ENCODE assay signal across 26 cellular contexts in the genomic region with DNA sequence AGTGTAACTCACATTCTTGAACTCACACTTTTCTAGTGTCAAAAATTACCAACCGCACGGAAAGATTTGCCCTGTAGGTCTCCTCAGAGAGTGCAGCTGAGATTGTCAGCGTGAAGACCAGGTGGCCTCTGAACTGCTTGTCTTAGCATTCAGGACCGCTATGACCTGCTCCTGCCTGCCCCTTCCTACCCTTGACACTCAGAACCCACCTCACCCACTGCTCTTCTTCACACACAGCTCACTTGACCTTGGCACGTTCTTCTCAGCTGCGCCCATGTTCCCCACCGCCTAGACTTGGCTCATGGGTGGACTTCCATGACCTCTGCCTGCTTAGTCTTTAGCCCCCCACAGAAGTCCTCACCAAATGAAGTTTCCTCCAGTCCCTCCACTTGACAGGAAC.
"Had no signal": no experiment of that assay in that cellular context is flagged by ENCODE, and none has a peak within 500 bp of the region (broad histone marks: within the 10 kb centered on the region; RNA-seq: fewer than 3 reads in every experiment).

No MANE protein-coding gene starts in this region.

- H3K4me1 ChIP-seq: lower lobe of right lung, sigmoid colon, upper lobe of left lung had no signal

- H3K27me3 Mint-ChIP-seq: activated CD4-positive, alpha-beta memory T cell treated with anti-CD3 and anti-CD28 coated beads for 36 hours; activated naive CD8-positive, alpha-beta T cell had no signal

- ATAC-seq: activated T-helper 17 cell treated with anti-CD3 and anti-CD28 coated beads, Interleukin-2, amount 50 U/mL, for 72 hours; effector memory CD8-positive, alpha-beta T cell; gastroesophageal sphincter; left lobe of liver; lower lobe of right lung; stimulated activated naive B cell treated with anti-CD40 and anti-IgM and Interleukin-4, amounts not matched to agents 10 μg/mL and 1 μg/mL and 100 μg/mL, for 72 hours; T-helper 17 cell had no signal

- DNase-seq: activated CD4-positive, alpha-beta memory T cell treated with anti-CD3 and anti-CD28 coated beads for 36 hours; activated CD4-positive, alpha-beta T cell treated with anti-CD3 and anti-CD28 coated beads for 48 hours; activated naive CD4-positive, alpha-beta T cell; activated T-cell treated with anti-CD3 and anti-CD28 coated beads, Interleukin-2, amount 50 U/mL, for 1 hour; colonic mucosa; dorsolateral prefrontal cortex; effector memory CD8-positive, alpha-beta T cell; head of caudate nucleus; lower lobe of right lung; naive B cell; retina; sigmoid colon; stimulated activated CD4-positive, alpha-beta T cell treated with anti-CD3 and anti-CD28 coated beads, Interleukin-15, amount 100 ng/mL, for 24 hours; stimulated activated CD4-positive, alpha-beta T cell treated with anti-CD3 and anti-CD28 coated beads, Interleukin-2, amount 100 ng/mL, for 48 hours; stimulated activated CD8-positive, alpha-beta memory T cell treated with anti-CD3 and anti-CD28 coated beads, Interleukin-4, amount 100 ng/mL, for 48 hours; stimulated activated naive B cell treated with anti-CD40 and anti-IgM and Interleukin-4, amounts not matched to agents 10 μg/mL and 1 μg/mL and 100 μg/mL, for 72 hours; SW 1271; T-helper 17 cell; testis; upper lobe of left lung had no signal

- H3K4me3 Mint-ChIP-seq: activated CD4-positive, alpha-beta memory T cell treated with anti-CD3 and anti-CD28 coated beads for 36 hours; activated naive CD8-positive, alpha-beta T cell; activated T-helper 17 cell treated with anti-CD3 and anti-CD28 coated beads, Interleukin-2, amount 50 U/mL, for 72 hours; effector memory CD8-positive, alpha-beta T cell; naive B cell; neural crest cell; stimulated activated naive B cell treated with anti-CD40 and anti-IgM and Interleukin-4, amounts not matched to agents 10 μg/mL and 1 μg/mL and 100 μg/mL, for 72 hours; T-helper 17 cell had no signal

- H3K4me1 Mint-ChIP-seq: activated T-helper 17 cell treated with anti-CD3 and anti-CD28 coated beads, Interleukin-2, amount 50 U/mL, for 72 hours; T-helper 17 cell had no signal

- H3K36me3 Mint-ChIP-seq: activated CD4-positive, alpha-beta memory T cell treated with anti-CD3 and anti-CD28 coated beads for 36 hours; activated naive CD8-positive, alpha-beta T cell; stimulated activated naive B cell treated with anti-CD40 and anti-IgM and Interleukin-4, amounts not matched to agents 10 μg/mL and 1 μg/mL and 100 μg/mL, for 72 hours had no signal

- H3K4me2 ChIP-seq: smooth muscle cell had no signal

- H3K9me3 Mint-ChIP-seq: activated CD4-positive, alpha-beta memory T cell treated with anti-CD3 and anti-CD28 coated beads for 36 hours; activated T-helper 17 cell treated with anti-CD3 and anti-CD28 coated beads, Interleukin-2, amount 50 U/mL, for 72 hours; effector memory CD8-positive, alpha-beta T cell; naive B cell; neural crest cell; stimulated activated naive B cell treated with anti-CD40 and anti-IgM and Interleukin-4, amounts not matched to agents 10 μg/mL and 1 μg/mL and 100 μg/mL, for 72 hours had no signal

- H3K4me3 ChIP-seq: colonic mucosa, dorsolateral prefrontal cortex, gastroesophageal sphincter, lower lobe of right lung, sigmoid colon, smooth muscle cell, testis, upper lobe of left lung had no signal

- H3K27ac Mint-ChIP-seq: activated CD4-positive, alpha-beta memory T cell treated with anti-CD3 and anti-CD28 coated beads for 36 hours; activated naive CD8-positive, alpha-beta T cell; activated T-helper 17 cell treated with anti-CD3 and anti-CD28 coated beads, Interleukin-2, amount 50 U/mL, for 72 hours; effector memory CD8-positive, alpha-beta T cell; stimulated activated naive B cell treated with anti-CD40 and anti-IgM and Interleukin-4, amounts not matched to agents 10 μg/mL and 1 μg/mL and 100 μg/mL, for 72 hours; T-helper 17 cell had no signal

- H3K27me3 ChIP-seq: colonic mucosa, dorsolateral prefrontal cortex, gastroesophageal sphincter, sigmoid colon, testis, upper lobe of left lung had no signal

- H3K9me3 ChIP-seq: colonic mucosa, gastroesophageal sphincter, lower lobe of right lung, sigmoid colon, testis, upper lobe of left lung had no signal

- H3K36me3 ChIP-seq: colonic mucosa, gastroesophageal sphincter, lower lobe of right lung, sigmoid colon, upper lobe of left lung had no signal

- H3K27ac ChIP-seq: colonic mucosa, dorsolateral prefrontal cortex, gastroesophageal sphincter, lower lobe of right lung, sigmoid colon, testis, upper lobe of left lung had no signal
